Comparison of ENCODE assay signal across 1 cellular context in the genomic region with DNA sequence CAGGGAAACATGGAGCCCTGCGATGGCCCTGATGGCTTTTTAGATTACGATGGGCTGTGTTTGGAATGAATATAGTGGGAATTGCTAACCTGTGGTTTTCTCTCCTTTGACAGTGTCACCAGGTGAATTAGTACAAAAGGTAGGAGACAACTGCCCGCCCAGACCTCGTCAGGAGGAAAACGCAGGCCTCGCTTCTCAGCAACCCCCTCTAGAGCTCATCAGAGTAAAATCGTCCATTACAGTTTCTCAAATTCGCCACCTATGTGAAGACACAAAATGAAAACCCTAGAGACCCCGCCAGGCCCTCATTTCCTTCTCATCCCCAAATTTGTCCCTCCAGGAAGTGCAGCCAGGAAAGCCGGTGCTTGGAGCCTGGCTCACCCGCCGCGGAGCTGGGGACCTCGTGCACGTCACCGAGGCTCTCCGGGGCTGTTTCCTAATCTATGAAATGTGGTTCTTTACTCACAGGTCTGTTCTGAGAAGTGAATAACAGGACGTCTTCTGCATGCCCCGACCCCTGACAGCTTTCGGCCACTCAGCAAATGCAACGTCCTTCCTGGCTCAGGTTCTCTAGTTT.
TF ChIP-seq lines count a peak whose summit lies in the region.

No MANE protein-coding gene starts in this region.

TF ChIP-seq in K562, 482 proteins besides CTCF, POLR2A, EP300 and RAD21:
- TF ChIP-seq FOXP1 (CRISPR knock-in tag; IDR thresholded peaks at IDR 0.05) (no peak), FUS (optimal IDR thresholded peaks at IDR 0.05; ENCODE audit: low read depth, low read length) (no peak), ZNF583 (CRISPR knock-in tag; IDR thresholded peaks at IDR 0.05) (no peak), SETDB1 (IDR thresholded peaks at IDR 0.05; ENCODE audit: low read length) (no peak), LARP7 (IDR thresholded peaks at IDR 0.05) (no peak), SMC3 (conservative IDR thresholded peaks at IDR 0.05; ENCODE audit: insufficient read depth, low read depth, low read length) (0 out of 2 replicates have a peak, but pooled peaks have one; percentile 18), NCOA1 (IDR thresholded peaks at IDR 0.05; ENCODE audit: low read depth) (no peak), SMAD3 (CRISPR knock-in tag; conservative IDR thresholded peaks at IDR 0.05) (no peak), KAT2B (IDR thresholded peaks at IDR 0.05; ENCODE audit: low read depth, low read length) (no peak), DPF2 (IDR thresholded peaks at IDR 0.05) (0 out of 2 replicates have a peak, but pooled peaks have one; percentile 19), NR2C2 (CRISPR knock-in tag; IDR thresholded peaks at IDR 0.05) (no peak), NR2C2 (tag; IDR thresholded peaks at IDR 0.05) (no peak), MED1 (CRISPR knock-in tag; IDR thresholded peaks at IDR 0.05; ENCODE audit: borderline replicate concordance) (no peak), ZNF24 (IDR thresholded peaks at IDR 0.05) (no peak), CHCHD3 (CRISPR knock-in tag; IDR thresholded peaks at IDR 0.05) (no peak), L3MBTL2 (IDR thresholded peaks at IDR 0.05) (peak; percentile 35; the same call in 1 of the 2 replicates), MAFF (IDR thresholded peaks at IDR 0.05; ENCODE audit: low read length) (no peak), PCBP1 (IDR thresholded peaks at IDR 0.05; ENCODE audit: low read depth, low read length, poor library complexity, severe bottlenecking) (no peak), ZNF239 (CRISPR knock-in tag; IDR thresholded peaks at IDR 0.05) (no peak), C11orf30 (IDR thresholded peaks at IDR 0.05; ENCODE audit: low read depth) (no peak), ZNF354B (CRISPR knock-in tag; IDR thresholded peaks at IDR 0.05) (no peak), YY1 (IDR thresholded peaks at IDR 0.05; ENCODE audit: borderline replicate concordance in 1 of 3, control insufficient read depth in 1 of 3, extremely low read depth in 1 of 3, insufficient read depth in 3 of 3, insufficient read length in 1 of 3, insufficient replicate concordance in 2 of 3, low read depth in 1 of 3, low read length in 2 of 3) (peak in 1 of 3 experiments; percentile 71), EHMT2 (IDR thresholded peaks at IDR 0.05) (no peak), KLF16 (IDR thresholded peaks at IDR 0.05) (no peak), ZNF408 (CRISPR knock-in tag; IDR thresholded peaks at IDR 0.05; ENCODE audit: low read depth) (no peak), HNRNPL (IDR thresholded peaks at IDR 0.05; ENCODE audit: low read depth, low read length) (no peak)
- TF ChIP-seq, protein P1, sequence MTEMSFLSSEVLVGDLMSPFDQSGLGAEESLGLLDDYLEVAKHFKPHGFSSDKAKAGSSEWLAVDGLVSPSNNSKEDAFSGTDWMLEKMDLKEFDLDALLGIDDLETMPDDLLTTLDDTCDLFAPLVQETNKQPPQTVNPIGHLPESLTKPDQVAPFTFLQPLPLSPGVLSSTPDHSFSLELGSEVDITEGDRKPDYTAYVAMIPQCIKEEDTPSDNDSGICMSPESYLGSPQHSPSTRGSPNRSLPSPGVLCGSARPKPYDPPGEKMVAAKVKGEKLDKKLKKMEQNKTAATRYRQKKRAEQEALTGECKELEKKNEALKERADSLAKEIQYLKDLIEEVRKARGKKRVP (CRISPR knock-in tag; IDR thresholded peaks at IDR 0.05), result no peak
- TF ChIP-seq, protein P2, sequence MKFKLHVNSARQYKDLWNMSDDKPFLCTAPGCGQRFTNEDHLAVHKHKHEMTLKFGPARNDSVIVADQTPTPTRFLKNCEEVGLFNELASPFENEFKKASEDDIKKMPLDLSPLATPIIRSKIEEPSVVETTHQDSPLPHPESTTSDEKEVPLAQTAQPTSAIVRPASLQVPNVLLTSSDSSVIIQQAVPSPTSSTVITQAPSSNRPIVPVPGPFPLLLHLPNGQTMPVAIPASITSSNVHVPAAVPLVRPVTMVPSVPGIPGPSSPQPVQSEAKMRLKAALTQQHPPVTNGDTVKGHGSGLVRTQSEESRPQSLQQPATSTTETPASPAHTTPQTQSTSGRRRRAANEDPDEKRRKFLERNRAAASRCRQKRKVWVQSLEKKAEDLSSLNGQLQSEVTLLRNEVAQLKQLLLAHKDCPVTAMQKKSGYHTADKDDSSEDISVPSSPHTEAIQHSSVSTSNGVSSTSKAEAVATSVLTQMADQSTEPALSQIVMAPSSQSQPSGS (CRISPR knock-in tag; IDR thresholded peaks at IDR 0.05), result no peak
